1 cellular context compared by ENCODE assay signal in the genomic region with DNA sequence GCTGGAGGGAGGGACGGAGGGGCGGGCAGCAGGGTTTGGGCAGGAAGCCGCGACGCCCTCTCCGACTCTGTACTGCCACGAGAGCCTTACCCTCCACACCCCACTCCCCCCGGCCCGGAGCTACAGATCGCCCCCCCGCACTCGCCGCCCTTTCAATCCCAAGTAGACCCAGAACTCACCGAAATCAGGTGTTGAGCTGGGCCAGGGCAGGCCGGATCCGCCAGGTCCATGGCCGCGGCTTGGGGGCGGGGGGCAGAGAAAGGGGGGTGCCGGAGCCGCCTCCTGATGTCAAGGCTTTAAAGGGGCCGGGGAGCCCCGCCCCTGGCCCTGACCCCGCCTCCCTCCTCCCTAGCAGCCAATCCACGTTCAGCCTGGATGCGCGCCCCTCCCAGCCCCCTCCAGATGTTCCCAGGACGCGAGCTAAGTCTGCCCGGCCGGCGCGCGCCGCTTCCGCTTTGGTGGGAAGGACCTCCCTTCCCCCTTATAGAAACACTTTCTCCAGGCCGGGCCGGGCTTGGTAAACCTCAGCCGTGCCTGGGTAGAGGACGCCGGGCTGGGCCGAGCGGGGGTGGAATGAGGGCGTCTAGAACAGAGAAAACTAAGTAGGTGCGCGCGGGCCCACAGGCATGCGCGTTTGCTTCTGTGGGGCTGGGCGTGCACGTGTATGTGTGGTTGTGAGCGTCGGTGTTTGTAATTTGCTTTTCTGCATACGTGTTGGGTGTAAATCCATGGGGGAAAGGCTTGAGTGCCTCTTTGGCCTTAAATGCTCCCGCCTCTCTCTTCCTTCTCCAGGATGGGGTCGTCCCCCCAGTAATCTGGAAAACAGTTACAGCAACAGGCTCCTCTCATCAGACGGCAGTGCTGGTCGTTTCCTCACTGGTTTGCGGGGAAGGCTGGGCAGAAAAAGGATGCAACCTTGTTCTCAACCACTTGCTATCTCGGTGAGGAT.
TF ChIP-seq lines count a peak whose summit lies in the region.

A gene with protein sequence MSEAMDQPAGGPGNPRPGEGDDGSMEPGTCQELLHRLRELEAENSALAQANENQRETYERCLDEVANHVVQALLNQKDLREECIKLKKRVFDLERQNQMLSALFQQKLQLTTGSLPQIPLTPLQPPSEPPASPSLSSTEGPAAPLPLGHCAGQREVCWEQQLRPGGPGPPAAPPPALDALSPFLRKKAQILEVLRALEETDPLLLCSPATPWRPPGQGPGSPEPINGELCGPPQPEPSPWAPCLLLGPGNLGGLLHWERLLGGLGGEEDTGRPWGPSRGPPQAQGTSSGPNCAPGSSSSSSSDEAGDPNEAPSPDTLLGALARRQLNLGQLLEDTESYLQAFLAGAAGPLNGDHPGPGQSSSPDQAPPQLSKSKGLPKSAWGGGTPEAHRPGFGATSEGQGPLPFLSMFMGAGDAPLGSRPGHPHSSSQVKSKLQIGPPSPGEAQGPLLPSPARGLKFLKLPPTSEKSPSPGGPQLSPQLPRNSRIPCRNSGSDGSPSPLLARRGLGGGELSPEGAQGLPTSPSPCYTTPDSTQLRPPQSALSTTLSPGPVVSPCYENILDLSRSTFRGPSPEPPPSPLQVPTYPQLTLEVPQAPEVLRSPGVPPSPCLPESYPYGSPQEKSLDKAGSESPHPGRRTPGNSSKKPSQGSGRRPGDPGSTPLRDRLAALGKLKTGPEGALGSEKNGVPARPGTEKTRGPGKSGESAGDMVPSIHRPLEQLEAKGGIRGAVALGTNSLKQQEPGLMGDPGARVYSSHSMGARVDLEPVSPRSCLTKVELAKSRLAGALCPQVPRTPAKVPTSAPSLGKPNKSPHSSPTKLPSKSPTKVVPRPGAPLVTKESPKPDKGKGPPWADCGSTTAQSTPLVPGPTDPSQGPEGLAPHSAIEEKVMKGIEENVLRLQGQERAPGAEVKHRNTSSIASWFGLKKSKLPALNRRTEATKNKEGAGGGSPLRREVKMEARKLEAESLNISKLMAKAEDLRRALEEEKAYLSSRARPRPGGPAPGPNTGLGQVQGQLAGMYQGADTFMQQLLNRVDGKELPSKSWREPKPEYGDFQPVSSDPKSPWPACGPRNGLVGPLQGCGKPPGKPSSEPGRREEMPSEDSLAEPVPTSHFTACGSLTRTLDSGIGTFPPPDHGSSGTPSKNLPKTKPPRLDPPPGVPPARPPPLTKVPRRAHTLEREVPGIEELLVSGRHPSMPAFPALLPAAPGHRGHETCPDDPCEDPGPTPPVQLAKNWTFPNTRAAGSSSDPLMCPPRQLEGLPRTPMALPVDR (N-terminal part only) (minus strand): TSS at position 271 of the 949 bp plus-strand sequence. CDS start 24,369 bp downstream, outside the sequence.

TF ChIP-seq in HEK293, 187 proteins besides CTCF, POLR2A, EP300 and RAD21 (continued from another document):
- TF ChIP-seq, protein P1, sequence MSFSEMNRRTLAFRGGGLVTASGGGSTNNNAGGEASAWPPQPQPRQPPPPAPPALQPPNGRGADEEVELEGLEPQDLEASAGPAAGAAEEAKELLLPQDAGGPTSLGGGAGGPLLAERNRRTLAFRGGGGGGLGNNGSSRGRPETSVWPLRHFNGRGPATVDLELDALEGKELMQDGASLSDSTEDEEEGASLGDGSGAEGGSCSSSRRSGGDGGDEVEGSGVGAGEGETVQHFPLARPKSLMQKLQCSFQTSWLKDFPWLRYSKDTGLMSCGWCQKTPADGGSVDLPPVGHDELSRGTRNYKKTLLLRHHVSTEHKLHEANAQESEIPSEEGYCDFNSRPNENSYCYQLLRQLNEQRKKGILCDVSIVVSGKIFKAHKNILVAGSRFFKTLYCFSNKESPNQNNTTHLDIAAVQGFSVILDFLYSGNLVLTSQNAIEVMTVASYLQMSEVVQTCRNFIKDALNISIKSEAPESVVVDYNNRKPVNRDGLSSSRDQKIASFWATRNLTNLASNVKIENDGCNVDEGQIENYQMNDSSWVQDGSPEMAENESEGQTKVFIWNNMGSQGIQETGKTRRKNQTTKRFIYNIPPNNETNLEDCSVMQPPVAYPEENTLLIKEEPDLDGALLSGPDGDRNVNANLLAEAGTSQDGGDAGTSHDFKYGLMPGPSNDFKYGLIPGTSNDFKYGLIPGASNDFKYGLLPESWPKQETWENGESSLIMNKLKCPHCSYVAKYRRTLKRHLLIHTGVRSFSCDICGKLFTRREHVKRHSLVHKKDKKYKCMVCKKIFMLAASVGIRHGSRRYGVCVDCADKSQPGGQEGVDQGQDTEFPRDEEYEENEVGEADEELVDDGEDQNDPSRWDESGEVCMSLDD (tag by site-specific recombination; IDR thresholded peaks at IDR 0.05), result peak; percentile 90
- TF ChIP-seq, protein P2, sequence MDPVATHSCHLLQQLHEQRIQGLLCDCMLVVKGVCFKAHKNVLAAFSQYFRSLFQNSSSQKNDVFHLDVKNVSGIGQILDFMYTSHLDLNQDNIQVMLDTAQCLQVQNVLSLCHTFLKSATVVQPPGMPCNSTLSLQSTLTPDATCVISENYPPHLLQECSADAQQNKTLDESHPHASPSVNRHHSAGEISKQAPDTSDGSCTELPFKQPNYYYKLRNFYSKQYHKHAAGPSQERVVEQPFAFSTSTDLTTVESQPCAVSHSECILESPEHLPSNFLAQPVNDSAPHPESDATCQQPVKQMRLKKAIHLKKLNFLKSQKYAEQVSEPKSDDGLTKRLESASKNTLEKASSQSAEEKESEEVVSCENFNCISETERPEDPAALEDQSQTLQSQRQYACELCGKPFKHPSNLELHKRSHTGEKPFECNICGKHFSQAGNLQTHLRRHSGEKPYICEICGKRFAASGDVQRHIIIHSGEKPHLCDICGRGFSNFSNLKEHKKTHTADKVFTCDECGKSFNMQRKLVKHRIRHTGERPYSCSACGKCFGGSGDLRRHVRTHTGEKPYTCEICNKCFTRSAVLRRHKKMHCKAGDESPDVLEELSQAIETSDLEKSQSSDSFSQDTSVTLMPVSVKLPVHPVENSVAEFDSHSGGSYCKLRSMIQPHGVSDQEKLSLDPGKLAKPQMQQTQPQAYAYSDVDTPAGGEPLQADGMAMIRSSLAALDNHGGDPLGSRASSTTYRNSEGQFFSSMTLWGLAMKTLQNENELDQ (tag by site-specific recombination; IDR thresholded peaks at IDR 0.05; ENCODE audit: low read depth), result no peak
- TF ChIP-seq, protein P3, sequence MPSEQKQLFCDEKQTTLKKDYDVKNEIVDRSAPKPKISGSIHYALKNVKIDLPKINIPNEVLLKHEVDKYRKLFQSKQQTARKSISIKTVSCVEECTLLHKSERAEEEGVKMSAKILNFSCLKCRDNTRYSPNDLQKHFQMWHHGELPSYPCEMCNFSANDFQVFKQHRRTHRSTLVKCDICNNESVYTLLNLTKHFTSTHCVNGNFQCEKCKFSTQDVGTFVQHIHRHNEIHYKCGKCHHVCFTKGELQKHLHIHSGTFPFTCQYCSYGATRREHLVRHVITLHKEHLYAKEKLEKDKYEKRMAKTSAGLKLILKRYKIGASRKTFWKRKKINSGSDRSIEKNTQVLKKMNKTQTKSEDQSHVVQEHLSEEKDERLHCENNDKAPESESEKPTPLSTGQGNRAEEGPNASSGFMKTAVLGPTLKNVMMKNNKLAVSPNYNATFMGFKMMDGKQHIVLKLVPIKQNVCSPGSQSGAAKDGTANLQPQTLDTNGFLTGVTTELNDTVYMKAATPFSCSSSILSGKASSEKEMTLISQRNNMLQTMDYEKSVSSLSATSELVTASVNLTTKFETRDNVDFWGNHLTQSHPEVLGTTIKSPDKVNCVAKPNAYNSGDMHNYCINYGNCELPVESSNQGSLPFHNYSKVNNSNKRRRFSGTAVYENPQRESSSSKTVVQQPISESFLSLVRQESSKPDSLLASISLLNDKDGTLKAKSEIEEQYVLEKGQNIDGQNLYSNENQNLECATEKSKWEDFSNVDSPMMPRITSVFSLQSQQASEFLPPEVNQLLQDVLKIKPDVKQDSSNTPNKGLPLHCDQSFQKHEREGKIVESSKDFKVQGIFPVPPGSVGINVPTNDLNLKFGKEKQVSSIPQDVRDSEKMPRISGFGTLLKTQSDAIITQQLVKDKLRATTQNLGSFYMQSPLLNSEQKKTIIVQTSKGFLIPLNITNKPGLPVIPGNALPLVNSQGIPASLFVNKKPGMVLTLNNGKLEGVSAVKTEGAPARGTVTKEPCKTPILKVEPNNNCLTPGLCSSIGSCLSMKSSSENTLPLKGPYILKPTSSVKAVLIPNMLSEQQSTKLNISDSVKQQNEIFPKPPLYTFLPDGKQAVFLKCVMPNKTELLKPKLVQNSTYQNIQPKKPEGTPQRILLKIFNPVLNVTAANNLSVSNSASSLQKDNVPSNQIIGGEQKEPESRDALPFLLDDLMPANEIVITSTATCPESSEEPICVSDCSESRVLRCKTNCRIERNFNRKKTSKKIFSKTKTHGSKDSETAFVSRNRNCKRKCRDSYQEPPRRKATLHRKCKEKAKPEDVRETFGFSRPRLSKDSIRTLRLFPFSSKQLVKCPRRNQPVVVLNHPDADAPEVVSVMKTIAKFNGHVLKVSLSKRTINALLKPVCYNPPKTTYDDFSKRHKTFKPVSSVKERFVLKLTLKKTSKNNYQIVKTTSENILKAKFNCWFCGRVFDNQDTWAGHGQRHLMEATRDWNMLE (tag by site-specific recombination; conservative IDR thresholded peaks at IDR 0.05; ENCODE audit: low read depth), result no peak
- TF ChIP-seq ZNF366 (tag by site-specific recombination; conservative IDR thresholded peaks at IDR 0.05), result no peak
- no peak for TF ChIP-seq ZNF549 (tag by site-specific recombination; IDR thresholded peaks at IDR 0.05)
- no peak for TF ChIP-seq ZBTB21 (tag by site-specific recombination; IDR thresholded peaks at IDR 0.05)
- no peak for TF ChIP-seq ZNF561 (tag by site-specific recombination; IDR thresholded peaks at IDR 0.05; ENCODE audit: borderline replicate concordance)
- TF ChIP-seq, protein P4, sequence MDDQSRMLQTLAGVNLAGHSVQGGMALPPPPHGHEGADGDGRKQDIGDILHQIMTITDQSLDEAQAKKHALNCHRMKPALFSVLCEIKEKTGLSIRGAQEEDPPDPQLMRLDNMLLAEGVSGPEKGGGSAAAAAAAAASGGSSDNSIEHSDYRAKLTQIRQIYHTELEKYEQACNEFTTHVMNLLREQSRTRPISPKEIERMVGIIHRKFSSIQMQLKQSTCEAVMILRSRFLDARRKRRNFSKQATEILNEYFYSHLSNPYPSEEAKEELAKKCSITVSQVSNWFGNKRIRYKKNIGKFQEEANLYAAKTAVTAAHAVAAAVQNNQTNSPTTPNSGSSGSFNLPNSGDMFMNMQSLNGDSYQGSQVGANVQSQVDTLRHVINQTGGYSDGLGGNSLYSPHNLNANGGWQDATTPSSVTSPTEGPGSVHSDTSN (CRISPR knock-in tag; IDR thresholded peaks at IDR 0.05), result no peak
- no peak for TF ChIP-seq ZNF404 (tag by site-specific recombination; IDR thresholded peaks at IDR 0.05)
- TF ChIP-seq ZNF266 (tag by site-specific recombination; IDR thresholded peaks at IDR 0.05; ENCODE audit: low read depth), result no peak
- peak; percentile 72; the same call in 1 of the 2 replicates for TF ChIP-seq ZBTB17 (tag by site-specific recombination; IDR thresholded peaks at IDR 0.05)
- TF ChIP-seq ZNF24 (tag by site-specific recombination; IDR thresholded peaks at IDR 0.05), result 0 out of 2 replicates have a peak, but pooled peaks have one; percentile 47
- TF ChIP-seq ZNF510 (tag by site-specific recombination; IDR thresholded peaks at IDR 0.05; ENCODE audit: insufficient replicate concordance), result no peak
